ENCODE assay signal across 8 cellular contexts in genomic region chr6:75526502-75527127, GRCh38. TPM values are rescaled to one million over a fixed set of nuclear protein-coding genes. Genes with fewer than 3 reads are reported as not detected.
DNase-seq lines count a peak whose midpoint lies in the region; ATAC-seq lines count a peak whose summit lies in the region.

No MANE protein-coding gene starts in this region.

- no peak overlapping the region for H3K4me3 ChIP-seq in mesendoderm (ENCODE audit: low read length)

- no peaks in the 10 kb centered on the region for H3K4me1 ChIP-seq in mesendoderm (ENCODE audit: control insufficient read depth, low read depth, low read length)

- H4K5ac ChIP-seq in mesendoderm (ENCODE audit: low read length) = no peak overlapping the region

- H3K18ac ChIP-seq in mesendoderm (ENCODE audit: low read length) = no peak overlapping the region

- no peak overlapping the region for H2AK5ac ChIP-seq in mesendoderm (ENCODE audit: low read length)

- no peaks in the 10 kb centered on the region for H3K79me2 ChIP-seq in mesendoderm (ENCODE audit: control insufficient read depth, insufficient read depth, low read length)

- H3K27me3 ChIP-seq in mesendoderm (ENCODE audit: insufficient read depth, low read length, poor library complexity) = no peaks in the 10 kb centered on the region

- H3K27me3 Mint-ChIP-seq in activated CD4-positive, alpha-beta memory T cell treated with anti-CD3 and anti-CD28 coated beads for 36 hours = peaks cover 10% of the 10 kb centered on the region

- no peak overlapping the region for H2BK15ac ChIP-seq in mesendoderm (replicated peaks; ENCODE audit: low read depth)

- H3K36me3 ChIP-seq in mesendoderm (ENCODE audit: control insufficient read depth, insufficient read depth, low read length) = no peaks in the 10 kb centered on the region

- no peak overlapping the region for H2BK120ac ChIP-seq in mesendoderm (ENCODE audit: low read depth, low read length)

- CTCF ChIA-PET in activated CD4-positive, alpha-beta memory T cell treated with anti-CD3 and anti-CD28 coated beads for 36 hours (lab: Charles Lee) = interaction anchor here (0.6 to 3.6 kb wide), 9 partner anchors 159 to 262 kb away, joined by 3 to 32 read pairs (median 4); no protein-coding TSS in a partner anchor

- H3K9ac ChIP-seq in mesendoderm (ENCODE audit: low read length) = no peak overlapping the region

- H3K36me3 Mint-ChIP-seq in activated CD4-positive, alpha-beta memory T cell treated with anti-CD3 and anti-CD28 coated beads for 36 hours = no peaks in the 10 kb centered on the region

- peak; percentile 85 to 87 for DNase-seq in AML-193 (lab: John Stamatoyannopoulos, UW)
- DNase-seq in NCI-H526 treated with DMSO at 0.1 percent for 48 hours (lab: John Stamatoyannopoulos, UW) = peak; percentile 62
- peak; percentile 51 for DNase-seq in activated CD4-positive, alpha-beta memory T cell treated with anti-CD3 and anti-CD28 coated beads for 36 hours
- DNase-seq in effector CD8-positive, alpha-beta T cell (lab: John Stamatoyannopoulos, UW) = peak; percentile 3
- DNase-seq in mesendoderm = peak; percentile 62
- DNase-seq in stimulated activated naive CD4-positive, alpha-beta T cell (lab: John Stamatoyannopoulos, UW) = peak in 5 of 6 experiments; percentile 20 to 66 (median 25)

- H3K23ac ChIP-seq in mesendoderm (ENCODE audit: low read length) = no peak overlapping the region

- ATAC-seq in GM18867 (IDR thresholded peaks at IDR 0.05; ENCODE audit: unreplicated experiment) (peak; percentile 78), HG03378 (IDR thresholded peaks at IDR 0.05; ENCODE audit: unreplicated experiment) (peak; percentile 90)

- POLR2A ChIA-PET in activated CD4-positive, alpha-beta memory T cell treated with anti-CD3 and anti-CD28 coated beads for 36 hours (lab: Charles Lee) = no interaction called here

- no peaks in the 10 kb centered on the region for H3K79me1 ChIP-seq in mesendoderm (ENCODE audit: low read length)

- no CpG with 5 or more reads among the region's 4 CpGs for WGBS in mesendoderm (ENCODE audit: extremely low coverage, insufficient coverage, low lambda C conversion rate)

- H3K27ac ChIP-seq in mesendoderm (ENCODE audit: low read depth, low read length) = no peak overlapping the region

- H3K4me3 Mint-ChIP-seq in activated CD4-positive, alpha-beta memory T cell treated with anti-CD3 and anti-CD28 coated beads for 36 hours = no peak overlapping the region

- H3K9me3 Mint-ChIP-seq in activated CD4-positive, alpha-beta memory T cell treated with anti-CD3 and anti-CD28 coated beads for 36 hours = no peaks in the 10 kb centered on the region

- no peaks in the 10 kb centered on the region for H3K4me1 Mint-ChIP-seq in activated CD4-positive, alpha-beta memory T cell treated with anti-CD3 and anti-CD28 coated beads for 36 hours (ENCODE audit: low read depth)

- H2BK5ac ChIP-seq in mesendoderm (ENCODE audit: low read length) = no peak overlapping the region

- H3K4ac ChIP-seq in mesendoderm (ENCODE audit: low read depth, low read length) = no peak overlapping the region

- no peak overlapping the region for H3K4me2 ChIP-seq in mesendoderm (ENCODE audit: low read length)

- intact Hi-C loops in activated CD4-positive, alpha-beta memory T cell treated with anti-CD3 and anti-CD28 coated beads for 36 hours (cut with micrococcal nuclease) = loop anchor here (1.0 to 10.0 kb wide), 4 partner anchors 162 to 314 kb away; no protein-coding TSS in a partner anchor

- no peak overlapping the region for H3K56ac ChIP-seq in mesendoderm (ENCODE audit: low read length)

- H3K27ac Mint-ChIP-seq in activated CD4-positive, alpha-beta memory T cell treated with anti-CD3 and anti-CD28 coated beads for 36 hours = no peak overlapping the region

- H4K8ac ChIP-seq in mesendoderm (ENCODE audit: low read depth, low read length) = no peak overlapping the region

RNA-seq across cellular contexts. Expression of gene FILIP1, which starts 33.0 kb away (rescaled TPM):
- not detected for total RNA-seq in activated CD4-positive, alpha-beta memory T cell treated with anti-CD3 and anti-CD28 coated beads for 36 hours
- 2.2 TPM for polyA plus RNA-seq in mesendoderm (2013, experiment 1 of 2)
- 2.4 TPM for polyA plus RNA-seq in mesendoderm (2013, experiment 2 of 2)

Comparison
In these comparisons a context has a peak if more than half of its experiments do, and no peak if none do; other contexts are left out.
1. DNase-seq: peak in every context shown above with its lines; median percentile 86 in AML-193; 62 in NCI-H526 treated with DMSO at 0.1 percent for 48 hours; 62 in mesendoderm; 51 in activated CD4-positive, alpha-beta memory T cell treated with anti-CD3 and anti-CD28 coated beads for 36 hours; 25 in stimulated activated naive CD4-positive, alpha-beta T cell; 3 in effector CD8-positive, alpha-beta T cell.